22 cellular contexts compared by ENCODE assay signal in genomic region chr2:239692348-239692747, GRCh38.
DNase-seq lines count a peak whose midpoint lies in the region; ATAC-seq and TF ChIP-seq lines count a peak whose summit lies in the region.
"Had no signal": no experiment of that assay in that cellular context is flagged by ENCODE, and none has a peak within 500 bp of the region (broad histone marks: within the 10 kb centered on the region; RNA-seq: fewer than 3 reads in every experiment).

No MANE protein-coding gene starts in this region.

- H3K27ac ChIP-seq in substantia nigra (ENCODE audit: low read depth, low read length, poor library complexity, severe bottlenecking) (peak overlapping the region; percentile 21), GM23338 (ENCODE audit: low read depth) (no peak overlapping the region)
- H3K27ac ChIP-seq: upper lobe of left lung had no signal

- H4K20me1 ChIP-seq in GM23338 (replicated peaks; ENCODE audit: insufficient read depth) = no peaks in the 10 kb centered on the region

- no peaks in the 10 kb centered on the region for H3K36me3 Mint-ChIP-seq in GM23338 (ENCODE audit: low read depth)
- H3K36me3 Mint-ChIP-seq: activated naive CD4-positive, alpha-beta T cell treated with anti-CD3 and anti-CD28 coated beads, Interleukin-2, amount 50 U/mL, for 24 hours; mesothelial cell of epicardium; natural killer cell treated with Interleukin-12 subunit alpha and Interleukin-12 subunit beta and Interleukin-15 and Interleukin-18, amount 100 ng/mL, for 72 hours had no signal

- no peaks in the 10 kb centered on the region for H3K27me3 ChIP-seq in GM23338 (ENCODE audit: insufficient read depth)
- H3K27me3 ChIP-seq: upper lobe of left lung had no signal

- TF ChIP-seq CTCF in GM23338 (conservative IDR thresholded peaks at IDR 0.05; ENCODE audit: low read depth in 2 of 2) = no peak

- no peaks in the 10 kb centered on the region for H3K9me2 ChIP-seq in GM23338 (ENCODE audit: insufficient read depth)
- H3K9me2 ChIP-seq: SK-N-SH had no signal

- H2AFZ ChIP-seq in GM23338 = no peak overlapping the region

- H3K9me3 Mint-ChIP-seq in GM23338 = no peaks in the 10 kb centered on the region
- H3K9me3 Mint-ChIP-seq: activated naive CD4-positive, alpha-beta T cell treated with anti-CD3 and anti-CD28 coated beads, Interleukin-2, amount 50 U/mL, for 24 hours; central memory CD8-positive, alpha-beta T cell; mesothelial cell of epicardium; natural killer cell treated with Interleukin-12 subunit alpha and Interleukin-12 subunit beta and Interleukin-15 and Interleukin-18, amount 100 ng/mL, for 72 hours; stimulated activated naive CD8-positive, alpha-beta T cell treated with anti-CD3 and anti-CD28 coated beads, Interleukin-15, amount 100 ng/mL, for 72 hours had no signal

- no peaks in the 10 kb centered on the region for H3K79me2 ChIP-seq in GM23338 (replicated peaks; ENCODE audit: insufficient read depth)

- no peaks in the 10 kb centered on the region for H3F3A ChIP-seq in GM23338 (replicated peaks; ENCODE audit: low read depth)

- no peak overlapping the region for H3K4me2 ChIP-seq in GM23338
- H3K4me2 ChIP-seq: SK-N-SH, smooth muscle cell had no signal

- H3K27ac Mint-ChIP-seq in GM23338 = no peak overlapping the region
- H3K27ac Mint-ChIP-seq: activated naive CD4-positive, alpha-beta T cell treated with anti-CD3 and anti-CD28 coated beads, Interleukin-2, amount 50 U/mL, for 24 hours; mesothelial cell of epicardium; natural killer cell treated with Interleukin-12 subunit alpha and Interleukin-12 subunit beta and Interleukin-15 and Interleukin-18, amount 100 ng/mL, for 72 hours; stimulated activated naive CD8-positive, alpha-beta T cell treated with anti-CD3 and anti-CD28 coated beads, Interleukin-15, amount 100 ng/mL, for 72 hours had no signal

- no peak overlapping the region for H3K4me3 ChIP-seq in GM23338
- H3K4me3 ChIP-seq: smooth muscle cell, upper lobe of left lung had no signal

- H3K4me1 ChIP-seq in GM23338 (ENCODE audit: insufficient read depth) = no peaks in the 10 kb centered on the region
- H3K4me1 ChIP-seq: BE2C, Caco-2 had no signal

- ATAC-seq in GM21825 (IDR thresholded peaks at IDR 0.05; ENCODE audit: unreplicated experiment) (no peak), GM23338 (no peak)
- ATAC-seq: HepG2; natural killer cell treated with Interleukin-12 subunit alpha and Interleukin-12 subunit beta and Interleukin-15 and Interleukin-18, amount 100 ng/mL, for 72 hours; stimulated activated naive CD8-positive, alpha-beta T cell treated with anti-CD3 and anti-CD28 coated beads, Interleukin-15, amount 100 ng/mL, for 72 hours had no signal

- peaks cover 6% of the 10 kb centered on the region for H3K27me3 Mint-ChIP-seq in GM23338 (ENCODE audit: insufficient read depth, low read depth, poor library complexity)

- H3K4me3 Mint-ChIP-seq in GM23338 = no peak overlapping the region
- H3K4me3 Mint-ChIP-seq: activated naive CD4-positive, alpha-beta T cell treated with anti-CD3 and anti-CD28 coated beads, Interleukin-2, amount 50 U/mL, for 24 hours; central memory CD8-positive, alpha-beta T cell; mesothelial cell of epicardium; natural killer cell treated with Interleukin-12 subunit alpha and Interleukin-12 subunit beta and Interleukin-15 and Interleukin-18, amount 100 ng/mL, for 72 hours; stimulated activated naive CD8-positive, alpha-beta T cell treated with anti-CD3 and anti-CD28 coated beads, Interleukin-15, amount 100 ng/mL, for 72 hours had no signal

- peaks cover 22% of the 10 kb centered on the region; the same call in 2 of the 3 replicates for H3K4me1 Mint-ChIP-seq in GM23338
- H3K4me1 Mint-ChIP-seq: activated naive CD4-positive, alpha-beta T cell treated with anti-CD3 and anti-CD28 coated beads, Interleukin-2, amount 50 U/mL, for 24 hours; central memory CD8-positive, alpha-beta T cell; stimulated activated naive CD8-positive, alpha-beta T cell treated with anti-CD3 and anti-CD28 coated beads, Interleukin-15, amount 100 ng/mL, for 72 hours had no signal

- no peaks in the 10 kb centered on the region for H3K36me3 ChIP-seq in GM23338 (ENCODE audit: insufficient read depth)
- H3K36me3 ChIP-seq: BE2C, upper lobe of left lung had no signal

- DNase-seq in NCI-H1694 (lab: John Stamatoyannopoulos, UW) (peak; percentile 6), NCI-H1694 treated with DMSO at 0.1 percent for 48 hours (lab: John Stamatoyannopoulos, UW) (no peak), NCI-H524 (lab: John Stamatoyannopoulos, UW) (peak; percentile 55 to 85), left kidney (ENCODE audit: low read depth, low spot score) (peak; percentile 86), substantia nigra (lab: John Stamatoyannopoulos, UW) (peak in 8 of 49 donors; percentile 6 to 37 (median 20)), dedifferentiated amniotic fluid mesenchymal stem cell (ENCODE audit: extremely low spot score) (no peak), GM23338 (ENCODE audit: low spot score) (no peak)
- DNase-seq: BE2C; Caco-2; effector CD4-positive, alpha-beta T cell; NCI-H446; SK-N-SH; stimulated activated CD4-positive, alpha-beta T cell treated with anti-CD3 and anti-CD28 coated beads, Interleukin-4, amount 100 ng/mL, for 1 hour; stimulated activated naive CD8-positive, alpha-beta T cell treated with anti-CD3 and anti-CD28 coated beads, Interleukin-15, amount 100 ng/mL, for 72 hours; upper lobe of left lung had no signal

TF ChIP-seq in GM23338, 12 proteins besides CTCF, POLR2A, EP300 and RAD21:
- TF ChIP-seq JUNB (IDR thresholded peaks at IDR 0.05; ENCODE audit: unreplicated experiment) (no peak), CREB1 (CRISPR knock-in tag; IDR thresholded peaks at IDR 0.05; ENCODE audit: low read depth) (no peak), EZH2 (IDR thresholded peaks at IDR 0.05; ENCODE audit: low read depth, unreplicated experiment) (no peak)

Comparison
In these comparisons a context has a peak if more than half of its experiments do, and no peak if none do; other contexts are left out.
1. DNase-seq: peak in NCI-H1694 (single experiment), NCI-H524 (2 of 2) and left kidney (single experiment); none in NCI-H1694 treated with DMSO at 0.1 percent for 48 hours (single experiment), dedifferentiated amniotic fluid mesenchymal stem cell (single experiment) and GM23338 (single experiment).